Comparison of ENCODE assay signal across 19 cellular contexts in genomic region chr3:113150253-113150652, GRCh38.
"Had no signal": no experiment of that assay in that cellular context is flagged by ENCODE, and none has a peak within 500 bp of the region (broad histone marks: within the 10 kb centered on the region; RNA-seq: fewer than 3 reads in every experiment).

No MANE protein-coding gene starts in this region.

- H3K4me1 ChIP-seq: colonic mucosa had no signal

- H3K9me3 ChIP-seq: colonic mucosa, mucosa of descending colon, ovary, upper lobe of right lung had no signal

- H3K27me3 ChIP-seq: colonic mucosa, ovary, upper lobe of right lung had no signal

- H3K4me3 Mint-ChIP-seq: activated CD4-positive, alpha-beta T cell treated with anti-CD3 and anti-CD28 coated beads for 36 hours; activated CD8-positive, alpha-beta T cell treated with anti-CD3 and anti-CD28 coated beads, Interleukin-2, amount 10 ng/mL, durations not matched to agents 7 days and 5 days; activated naive CD8-positive, alpha-beta T cell treated with anti-CD3 and anti-CD28 coated beads, Interleukin-2, amount 50 U/mL, for 24 hours; natural killer cell treated with Interleukin-12 subunit alpha and Interleukin-12 subunit beta and Interleukin-15 and Interleukin-18, amount 100 ng/mL, for 72 hours; T-cell had no signal

- H3K27me3 Mint-ChIP-seq: activated naive CD8-positive, alpha-beta T cell treated with anti-CD3 and anti-CD28 coated beads, Interleukin-2, amount 50 U/mL, for 24 hours had no signal

- ATAC-seq: activated CD4-positive, alpha-beta T cell treated with anti-CD3 and anti-CD28 coated beads for 36 hours; activated CD8-positive, alpha-beta T cell treated with anti-CD3 and anti-CD28 coated beads, Interleukin-2, amount 10 ng/mL, durations not matched to agents 7 days and 5 days; activated naive CD8-positive, alpha-beta T cell treated with anti-CD3 and anti-CD28 coated beads, Interleukin-2, amount 50 U/mL, for 24 hours; mucosa of descending colon; natural killer cell treated with Interleukin-12 subunit alpha and Interleukin-12 subunit beta and Interleukin-15 and Interleukin-18, amount 100 ng/mL, for 72 hours; T-cell; upper lobe of right lung had no signal

- H3K27ac ChIP-seq: colonic mucosa, upper lobe of right lung, WERI-Rb-1 had no signal

- H3K36me3 Mint-ChIP-seq: natural killer cell treated with Interleukin-12 subunit alpha and Interleukin-12 subunit beta and Interleukin-15 and Interleukin-18, amount 100 ng/mL, for 72 hours; T-cell had no signal

- H3K36me3 ChIP-seq: colonic mucosa, ovary, upper lobe of right lung, WERI-Rb-1 had no signal

- DNase-seq: activated CD4-positive, alpha-beta T cell treated with anti-CD3 and anti-CD28 coated beads for 36 hours; activated CD8-positive, alpha-beta memory T cell treated with anti-CD3 and anti-CD28 coated beads, Interleukin-2, amount 50 U/mL, for 48 hours; activated CD8-positive, alpha-beta T cell treated with anti-CD3 and anti-CD28 coated beads, Interleukin-2, amount 10 ng/mL, durations not matched to agents 7 days and 5 days; activated naive CD4-positive, alpha-beta T cell; activated naive CD8-positive, alpha-beta T cell treated with anti-CD3 and anti-CD28 coated beads, Interleukin-2, amount 50 U/mL, for 24 hours; caudate nucleus; colonic mucosa; effector CD4-positive, alpha-beta T cell; hypothalamus; mucosa of descending colon; ovary; retina; T-cell; T1000; upper lobe of right lung; WERI-Rb-1 had no signal

- H3K4me1 Mint-ChIP-seq: activated CD4-positive, alpha-beta T cell treated with anti-CD3 and anti-CD28 coated beads for 36 hours; activated naive CD8-positive, alpha-beta T cell treated with anti-CD3 and anti-CD28 coated beads, Interleukin-2, amount 50 U/mL, for 24 hours; T-cell had no signal

- H3K4me3 ChIP-seq: colonic mucosa, lung, mucosa of descending colon, ovary, skin epidermis, upper lobe of right lung had no signal

- H3K9me3 Mint-ChIP-seq: activated naive CD8-positive, alpha-beta T cell treated with anti-CD3 and anti-CD28 coated beads, Interleukin-2, amount 50 U/mL, for 24 hours; natural killer cell treated with Interleukin-12 subunit alpha and Interleukin-12 subunit beta and Interleukin-15 and Interleukin-18, amount 100 ng/mL, for 72 hours; T-cell had no signal

- H3K27ac Mint-ChIP-seq: activated CD4-positive, alpha-beta T cell treated with anti-CD3 and anti-CD28 coated beads for 36 hours; activated CD8-positive, alpha-beta T cell treated with anti-CD3 and anti-CD28 coated beads, Interleukin-2, amount 10 ng/mL, durations not matched to agents 7 days and 5 days; activated naive CD8-positive, alpha-beta T cell treated with anti-CD3 and anti-CD28 coated beads, Interleukin-2, amount 50 U/mL, for 24 hours; natural killer cell treated with Interleukin-12 subunit alpha and Interleukin-12 subunit beta and Interleukin-15 and Interleukin-18, amount 100 ng/mL, for 72 hours; T-cell had no signal
